In the genomic region with DNA sequence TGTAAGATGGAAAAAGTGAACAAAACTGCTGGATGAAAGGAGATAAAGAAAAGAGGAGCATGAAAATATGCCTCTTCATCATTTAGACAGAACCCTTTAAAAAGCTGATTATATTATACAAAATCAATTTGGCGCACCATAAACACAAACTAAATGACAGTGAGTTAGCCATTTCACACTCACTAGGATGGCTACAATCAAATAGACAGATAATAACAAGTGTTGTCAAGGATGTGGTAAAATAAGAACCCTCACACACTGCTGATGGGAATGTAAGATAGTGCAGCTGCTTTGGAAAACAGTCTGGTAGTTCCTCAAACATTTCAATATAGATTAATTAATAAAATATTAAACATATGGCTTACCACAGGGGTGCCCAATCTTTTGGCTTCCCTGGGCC, we compare ENCODE assay signal across 6 cellular contexts.
"Had no signal": no experiment of that assay in that cellular context is flagged by ENCODE, and none has a peak within 500 bp of the region (broad histone marks: within the 10 kb centered on the region; RNA-seq: fewer than 3 reads in every experiment).

No MANE protein-coding gene starts in this region.

- H3K9ac ChIP-seq: KMS-11 had no signal

- H3K4me2 ChIP-seq: KMS-11 had no signal

- H3K27ac ChIP-seq: HL-60, KMS-11 had no signal

- DNase-seq: IMR-90, KBM-7, KG1 had no signal

- FAIRE-seq: HTR-8/SVneo had no signal
